In genomic region chr16:85659336-85659735, GRCh38 we compare ENCODE assay signal across 17 cellular contexts. TPM values are rescaled to one million over a fixed set of nuclear protein-coding genes. Genes with fewer than 3 reads are reported as not detected.
A peak's percentile ranks its signal among the peaks of the same experiment; 100 is the strongest.
DNase-seq lines count a peak whose midpoint lies in the region; ATAC-seq and TF ChIP-seq lines count a peak whose summit lies in the region.
"Had no signal": no experiment of that assay in that cellular context is flagged by ENCODE, and none has a peak within 500 bp of the region (broad histone marks: within the 10 kb centered on the region; RNA-seq: fewer than 3 reads in every experiment).

No MANE protein-coding gene starts in this region.

- TF ChIP-seq CTCF in 22Rv1 (IDR thresholded peaks at IDR 0.05) (no peak), VCaP (conservative IDR thresholded peaks at IDR 0.05) (no peak), parathyroid adenoma (IDR thresholded peaks at IDR 0.05) (no peak)

- H3K27ac Mint-ChIP-seq in naive thymus-derived CD4-positive, alpha-beta T cell: no peak overlapping the region
- H3K27ac Mint-ChIP-seq: activated naive CD8-positive, alpha-beta T cell had no signal

- H2AFZ ChIP-seq in parathyroid adenoma: no peak overlapping the region
- H2AFZ ChIP-seq: hepatocyte had no signal

- H3K4me3 ChIP-seq in parathyroid adenoma (ENCODE audit: low read depth, low read length): no peak overlapping the region
- no peak overlapping the region for H3K4me3 ChIP-seq in naive thymus-derived CD4-positive, alpha-beta T cell (ENCODE audit: low read length)
- H3K4me3 ChIP-seq: coronary artery, hepatocyte, thoracic aorta had no signal

- H3K9me3 Mint-ChIP-seq in naive thymus-derived CD4-positive, alpha-beta T cell: no peaks in the 10 kb centered on the region

- peaks cover 17% of the 10 kb centered on the region for H3K4me1 ChIP-seq in parathyroid adenoma
- H3K4me1 ChIP-seq in naive thymus-derived CD4-positive, alpha-beta T cell (ENCODE audit: control insufficient read depth in 2 of 2, insufficient read depth in 2 of 2, low read length in 2 of 2): no peaks in the 10 kb centered on the region

- no peaks in the 10 kb centered on the region for H3K27me3 Mint-ChIP-seq in naive thymus-derived CD4-positive, alpha-beta T cell
- H3K27me3 Mint-ChIP-seq: activated naive CD8-positive, alpha-beta T cell; CD4-positive, alpha-beta memory T cell had no signal

- no peak overlapping the region for H3K4me2 ChIP-seq in parathyroid adenoma (ENCODE audit: low read length)
- H3K4me2 ChIP-seq: hepatocyte had no signal

- no peaks in the 10 kb centered on the region for H3K27me3 ChIP-seq in parathyroid adenoma (ENCODE audit: control insufficient read depth, insufficient read depth, low read length)
- H3K27me3 ChIP-seq in naive thymus-derived CD4-positive, alpha-beta T cell (ENCODE audit: control insufficient read depth in 2 of 2, insufficient read depth in 2 of 2, low read length in 2 of 2): no peaks in the 10 kb centered on the region
- H3K27me3 ChIP-seq: hepatocyte, neutrophil had no signal

- peaks cover 0 to 28% (median 4%) of the 10 kb centered on the region in 5 donors for H3K36me3 Mint-ChIP-seq in naive thymus-derived CD4-positive, alpha-beta T cell

- no peaks in the 10 kb centered on the region for H3K36me3 ChIP-seq in parathyroid adenoma (ENCODE audit: control insufficient read depth, insufficient read depth, low read length)
- peaks cover 9 to 68% (median 10%) of the 10 kb centered on the region in 3 experiments for H3K36me3 ChIP-seq in naive thymus-derived CD4-positive, alpha-beta T cell (ENCODE audit: control insufficient read depth in 2 of 3, insufficient read depth in 3 of 3, low read length in 3 of 3)

- H3K79me2 ChIP-seq in parathyroid adenoma: no peaks in the 10 kb centered on the region

- no peak overlapping the region for H3K4me3 Mint-ChIP-seq in naive thymus-derived CD4-positive, alpha-beta T cell
- H3K4me3 Mint-ChIP-seq: activated naive CD8-positive, alpha-beta T cell; CD4-positive, alpha-beta memory T cell had no signal

- peaks cover 0 to 4% (median 0%) of the 10 kb centered on the region in 7 donors for H3K4me1 Mint-ChIP-seq in naive thymus-derived CD4-positive, alpha-beta T cell
- H3K4me1 Mint-ChIP-seq: CD4-positive, alpha-beta memory T cell had no signal

- DNase-seq in left ventricle myocardium superior (no peak), NCI-H2171 (lab: John Stamatoyannopoulos, UW) (no peak), NCI-H128 (lab: John Stamatoyannopoulos, UW; ENCODE audit: unreplicated experiment) (no peak)
- DNase-seq in naive thymus-derived CD4-positive, alpha-beta T cell: no peak
- DNase-seq: GDM1, NCI-H1436 treated with DMSO at 0.1 percent for 48 hours, NCI-H524 treated with DMSO at 0.1 percent for 48 hours had no signal

- POLR2A ChIA-PET in naive thymus-derived CD4-positive, alpha-beta T cell (lab: Charles Lee): no interaction called here

- ATAC-seq in left ventricle myocardium superior: peak; percentile 25
- no peak for ATAC-seq in naive thymus-derived CD4-positive, alpha-beta T cell
- ATAC-seq in HG03039 (IDR thresholded peaks at IDR 0.05; ENCODE audit: unreplicated experiment): no peak

- CTCF ChIA-PET in naive thymus-derived CD4-positive, alpha-beta T cell (lab: Charles Lee): interaction anchor here (0.7 to 2.3 kb wide), 4 partner anchors 64 to 162 kb away, joined by 3 to 14 read pairs (median 4); no protein-coding TSS in a partner anchor

- intact Hi-C loops in left ventricle myocardium superior (cut with micrococcal nuclease): no loop called here
- intact Hi-C loops in naive thymus-derived CD4-positive, alpha-beta T cell (cut with micrococcal nuclease): loop anchor here (1.0 kb wide), 2 partner anchors 59 to 100 kb away; no protein-coding TSS in a partner anchor

- H3K27ac ChIP-seq in 22Rv1: peak overlapping the region; percentile 35
- H3K27ac ChIP-seq in VCaP: peak overlapping the region; percentile 54
- peak overlapping the region; percentile 34 for H3K27ac ChIP-seq in parathyroid adenoma
- no peak overlapping the region for H3K27ac ChIP-seq in naive thymus-derived CD4-positive, alpha-beta T cell (ENCODE audit: low read depth, low read length)
- H3K27ac ChIP-seq: coronary artery, hepatocyte, neutrophil, thoracic aorta had no signal

- H3K9me3 ChIP-seq in parathyroid adenoma (ENCODE audit: control insufficient read depth, low read length): no peaks in the 10 kb centered on the region
- H3K9me3 ChIP-seq in naive thymus-derived CD4-positive, alpha-beta T cell (ENCODE audit: control insufficient read depth in 2 of 3, low read length in 3 of 3): no peaks in the 10 kb centered on the region
- H3K9me3 ChIP-seq: neutrophil, thoracic aorta had no signal

- no peak overlapping the region for H3K9ac ChIP-seq in parathyroid adenoma

RNA-seq across cellular contexts. Expression of gene GINS2, which starts 29.4 kb away (rescaled TPM):
- 0.42 TPM for total RNA-seq in left ventricle myocardium superior
- 10 to 100 TPM in 1 of 5 experiments, 1 to 10 TPM in 4; 1.0 to 43.6 (median 1.9) TPM for total RNA-seq in naive thymus-derived CD4-positive, alpha-beta T cell
- 1 to 10 TPM; 1.3 to 2.1 TPM for polyA plus RNA-seq in naive thymus-derived CD4-positive, alpha-beta T cell

RNA-seq across cellular contexts. Expression of gene GSE1, which starts 46.2 kb away (rescaled TPM):
- total RNA-seq in left ventricle myocardium superior: 40.4 TPM
- 10 to 100 TPM in 4 of 5 experiments, 1 to 10 TPM in 1; 8.7 to 69.2 (median 33.3) TPM for total RNA-seq in naive thymus-derived CD4-positive, alpha-beta T cell
- polyA plus RNA-seq in naive thymus-derived CD4-positive, alpha-beta T cell: under 1 TPM; 0.18 to 0.37 TPM
